In genomic region chr7:44189286-44189992, GRCh38 we compare ENCODE assay signal across 20 cellular contexts. TPM values are rescaled to one million over a fixed set of nuclear protein-coding genes. Genes with fewer than 3 reads are reported as not detected.
DNase-seq lines count a peak whose midpoint lies in the region; FAIRE-seq and TF ChIP-seq lines count a peak whose summit lies in the region.
"Had no signal": no experiment of that assay in that cellular context is flagged by ENCODE, and none has a peak within 500 bp of the region (broad histone marks: within the 10 kb centered on the region; RNA-seq: fewer than 3 reads in every experiment).

GCK (minus strand) TSS chr7:44189439; CDS start chr7:44188953, 486 bp downstream.

- no peaks in the 10 kb centered on the region for H3K23me2 ChIP-seq in H1 (ENCODE audit: low read depth, low read length)

- peak within 1 kb of the TSS; percentile 58; the same call in 1 of the 2 replicates for H4K8ac ChIP-seq in H1 (ENCODE audit: extremely low read depth, insufficient read depth, low read length)

- H3K18ac ChIP-seq in H1 (ENCODE audit: extremely low read depth, low read length) = no peak within 1 kb of the TSS

- no peak within 1 kb of the TSS for H3K4me3 ChIP-seq in H1 (ENCODE audit: extremely low read depth in 1 of 4, insufficient read depth in 2 of 4, low read depth in 3 of 4, low read length in 4 of 4)
- H3K4me3 ChIP-seq: GM23248, Peyer's patch had no signal

- H3K27ac ChIP-seq in H1 (ENCODE audit: low read depth, low read length) = no peak within 1 kb of the TSS
- H3K27ac ChIP-seq in RWPE1 = no peak within 1 kb of the TSS
- H3K27ac ChIP-seq: GM23248, Peyer's patch had no signal

- POLR2A ChIA-PET in H1 (lab: Charles Lee; ENCODE audit: partially characterized antibody) (interaction anchor here (1.0 kb wide), 1 partner anchor 49 kb away, joined by 3 read pairs; no protein-coding TSS in a partner anchor), RWPE1 (lab: Yijun Ruan, JAX; ENCODE audit: low non-redundant PET) (no interaction called here)

- 82% methylated on average over 10 of the region's 11 CpGs; no CpG with 5 or more reads in 1 of the 2 experiments for WGBS in H1 (ENCODE audit: extremely low coverage in 1 of 2, insufficient coverage in 1 of 2, insufficient read length in 1 of 2, insufficient replicate concordance in 2 of 2, low coverage in 1 of 2, low lambda C conversion rate in 2 of 2, missing lambda C conversion rate in 1 of 2), 2 experiments

- no peak within 1 kb of the TSS for H2AFZ ChIP-seq in H1 (ENCODE audit: low read length)
- H2AFZ ChIP-seq: GM23248 had no signal

- no peak within 1 kb of the TSS for H4K5ac ChIP-seq in H1 (ENCODE audit: insufficient read length, low read depth, low read length)

- H3K79me1 ChIP-seq in H1 (ENCODE audit: low read depth, low read length) = no peaks in the 10 kb centered on the region

- H2BK120ac ChIP-seq in H1 (replicated peaks; ENCODE audit: low read depth, low read length) = no peak within 1 kb of the TSS

- no peak within 1 kb of the TSS for H3K23ac ChIP-seq in H1 (ENCODE audit: insufficient read length)

- H2BK15ac ChIP-seq in H1 (ENCODE audit: low read length) = no peak within 1 kb of the TSS

- peaks cover 0 to 3% (median 0%) of the 10 kb centered on the region in 4 experiments; a peak in 4 of 7 replicates for H3K4me1 ChIP-seq in H1 (replicated peaks in 1 of 4; ENCODE audit: control insufficient read depth in 3 of 4, insufficient read depth in 4 of 4, low read length in 3 of 4)
- H3K4me1 ChIP-seq: Peyer's patch had no signal

- no peaks in the 10 kb centered on the region for H3K36me3 ChIP-seq in H1 (ENCODE audit: control insufficient read depth in 2 of 4, insufficient read depth in 4 of 4, low read length in 3 of 4)
- H3K36me3 ChIP-seq: Peyer's patch had no signal

- H3K9me3 ChIP-seq in H1 (ENCODE audit: insufficient read depth in 2 of 2, low read depth in 1 of 2, low read length in 1 of 2) = no peaks in the 10 kb centered on the region
- H3K9me3 ChIP-seq: Peyer's patch had no signal

- TF ChIP-seq RAD21 in H1 (IDR thresholded peaks at IDR 0.05 in 1 of 2, conservative IDR thresholded peaks at IDR 0.05 in 1 of 2; ENCODE audit: low read depth in 2 of 2, low read length in 2 of 2) = no peak

- no peak within 1 kb of the TSS for H3K56ac ChIP-seq in H1 (replicated peaks; ENCODE audit: insufficient read length, low read depth, low read length)

- peaks cover 0 to 3% (median 0%) of the 10 kb centered on the region in 4 experiments; a peak in 2 of 7 replicates for H3K27me3 ChIP-seq in H1 (replicated peaks in 1 of 4; ENCODE audit: control insufficient read depth in 3 of 4, extremely low read depth in 1 of 4, insufficient read depth in 3 of 4, low read length in 3 of 4)
- H3K27me3 ChIP-seq: Peyer's patch had no signal

- no peak within 1 kb of the TSS for H2BK12ac ChIP-seq in H1 (ENCODE audit: low read depth, low read length)

- H4K20me1 ChIP-seq in H1 (replicated peaks in 1 of 2; ENCODE audit: control insufficient read depth in 1 of 2, insufficient read depth in 2 of 2, low read length in 2 of 2) = no peaks in the 10 kb centered on the region

- H2AK5ac ChIP-seq in H1 (ENCODE audit: low read depth, low read length) = no peak within 1 kb of the TSS

- H2BK5ac ChIP-seq in H1 (ENCODE audit: low read depth, low read length) = no peak within 1 kb of the TSS

- no peak for TF ChIP-seq POLR2A in H1 (IDR thresholded peaks at IDR 0.05; ENCODE audit: control extremely low read depth in 1 of 2, low read depth in 2 of 2, low read length in 2 of 2)

- peak; percentile 1 for DNase-seq in NCI-H2107 treated with DMSO at 0.1 percent for 48 hours (lab: John Stamatoyannopoulos, UW; ENCODE audit: unreplicated experiment)
- DNase-seq in NCI-H2107 (lab: John Stamatoyannopoulos, UW) = no peak
- peak; percentile 78 for DNase-seq in NCI-H510A (lab: John Stamatoyannopoulos, UW)
- DNase-seq in H1 (ENCODE audit: low read depth in 1 of 2, low spot score in 2 of 2) = no peak
- peak; percentile 74 for DNase-seq in retina
- no peak for DNase-seq in OCI-M2 (lab: John Stamatoyannopoulos, UW; ENCODE audit: unreplicated experiment)
- no peak for DNase-seq in UCSD-AML1 (lab: John Stamatoyannopoulos, UW; ENCODE audit: unreplicated experiment)
- no peak for DNase-seq in RWPE1 (ENCODE audit: low spot score)
- DNase-seq: 8988T; activated CD4-positive, alpha-beta T cell treated with anti-CD3 and anti-CD28 coated beads for 1 hour; activated T-cell treated with anti-CD3 and anti-CD28 coated beads for 4 hours; GM23248; kidney; NCI-H2171 treated with DMSO at 0.1 percent for 48 hours; Peyer's patch; stimulated activated naive CD8-positive, alpha-beta T cell treated with anti-CD3 and anti-CD28 coated beads, Interleukin-15, amount 100 ng/mL, for 72 hours; T-helper 1 cell had no signal

- H3K4ac ChIP-seq in H1 (replicated peaks; ENCODE audit: insufficient read length, low read depth, low read length) = no peak within 1 kb of the TSS

- H3K4me2 ChIP-seq in H1 (ENCODE audit: insufficient read depth in 1 of 2, low read depth in 2 of 2, low read length in 2 of 2) = no peak within 1 kb of the TSS

- TF ChIP-seq EP300 in H1 (IDR thresholded peaks at IDR 0.05; ENCODE audit: borderline replicate concordance in 1 of 2, low read depth in 2 of 2, low read length in 2 of 2) = no peak

- no peak within 1 kb of the TSS for H2BK20ac ChIP-seq in H1 (ENCODE audit: low read length)

- no peak for FAIRE-seq in H1 (lab: Jason Lieb, UNC)
- FAIRE-seq: endothelial cell of umbilical vein, G401.6, GM19239, kidney had no signal

- TF ChIP-seq CTCF in H1 (IDR thresholded peaks at IDR 0.05; ENCODE audit: control extremely low read depth in 1 of 3, insufficient read depth in 1 of 3, low read depth in 1 of 3, low read length in 3 of 3) = no peak
- no peak for TF ChIP-seq CTCF in RWPE1 (conservative IDR thresholded peaks at IDR 0.05; ENCODE audit: low read depth)

- H3K14ac ChIP-seq in H1 (ENCODE audit: insufficient read length) = no peak within 1 kb of the TSS

- H3K79me2 ChIP-seq in H1 (ENCODE audit: control insufficient read depth in 1 of 2, insufficient read depth in 2 of 2, low read length in 2 of 2) = no peaks in the 10 kb centered on the region

- no peak within 1 kb of the TSS for H4K91ac ChIP-seq in H1 (replicated peaks; ENCODE audit: insufficient read length, low read length)

- CTCF ChIA-PET in H1 (lab: Charles Lee; ENCODE audit: partially characterized antibody) (interaction anchor here (0.6 kb wide), 1 partner anchor 25 kb away, joined by 3 read pairs; no protein-coding TSS in a partner anchor), RWPE1 (lab: Yijun Ruan, JAX) (no interaction called here)

- H3K9ac ChIP-seq in H1 (replicated peaks in 1 of 4; ENCODE audit: extremely low read depth in 1 of 4, low read depth in 3 of 4, low read length in 3 of 4) = no peak within 1 kb of the TSS
- H3K9ac ChIP-seq: GM23248 had no signal

TF ChIP-seq in H1, 55 proteins besides CTCF, POLR2A, EP300 and RAD21:
- TF ChIP-seq JUN (IDR thresholded peaks at IDR 0.05; ENCODE audit: low read depth, low read length) = no peak
- no peak for TF ChIP-seq USF2 (IDR thresholded peaks at IDR 0.05; ENCODE audit: low read length)
- no peak for TF ChIP-seq FOSL1 (IDR thresholded peaks at IDR 0.05; ENCODE audit: insufficient read depth, low read depth, low read length)
- TF ChIP-seq BRCA1 (IDR thresholded peaks at IDR 0.05; ENCODE audit: low read depth, low read length) = no peak
- TF ChIP-seq KDM4A (IDR thresholded peaks at IDR 0.05; ENCODE audit: low read depth, low read length, severe bottlenecking) = no peak
- no peak for TF ChIP-seq SP2 (IDR thresholded peaks at IDR 0.05; ENCODE audit: low read length)
- no peak for TF ChIP-seq CBX5 (IDR thresholded peaks at IDR 0.05; ENCODE audit: low read depth, low read length)
- no peak for TF ChIP-seq POU5F1 (IDR thresholded peaks at IDR 0.05; ENCODE audit: low read depth, low read length)
- TF ChIP-seq SIRT6 (IDR thresholded peaks at IDR 0.05; ENCODE audit: low read length) = no peak
- TF ChIP-seq RNF2 (IDR thresholded peaks at IDR 0.05; ENCODE audit: borderline replicate concordance, low read depth, low read length, missing control alignments, poor library complexity, severe bottlenecking) = no peak

RNA-seq across cellular contexts. Expression of gene GCK, which starts in this region (rescaled TPM):
- 4.1 and 4.9 TPM in 2 replicates for total RNA-seq in H1 (2021; fragmentation: NEBNext Ultra II Directional; extraction: Animal tissue kit (Norgen Biotek cat#: 25700))
- polyA plus RNA-seq in H1 (2011; rRNA removed) = 2.4 and 4.3 TPM in 2 replicates
- 3.8 TPM for polyA plus RNA-seq in H1 (2011; cell fraction: cytosol; rRNA removed)
- polyA plus RNA-seq in H1 (2011; cell fraction: nucleus; rRNA removed) = 3.8 TPM
- polyA plus RNA-seq in H1 (2012, experiment 1 of 2) = 1.9 to 3.7 TPM (median 3.2 TPM) in 4 replicates
- 3.3 TPM for polyA plus RNA-seq in H1 (2012, experiment 2 of 2)
- polyA plus RNA-seq in H1 (2013, experiment 1 of 2) = 3.1 TPM
- 3.0 TPM for polyA plus RNA-seq in H1 (2013, experiment 2 of 2)
- polyA minus RNA-seq in H1 (2011; rRNA and poly(A)+ RNA removed) = 0.71 and 1.2 TPM in 2 replicates
- polyA minus RNA-seq in H1 (2011; cell fraction: cytosol; rRNA and poly(A)+ RNA removed) = 2.1 TPM
- polyA minus RNA-seq in H1 (2011; cell fraction: nucleus; rRNA and poly(A)+ RNA removed) = 2.0 TPM
- total RNA-seq: Peyer's patch had no signal

Comparison
In these comparisons a context has a peak if more than half of its experiments do, and no peak if none do; other contexts are left out.
1. DNase-seq: peak in NCI-H2107 treated with DMSO at 0.1 percent for 48 hours (single experiment), NCI-H510A (single experiment) and retina (single experiment); none in NCI-H2107 (single experiment), H1 (0 of 2), OCI-M2 (single experiment), UCSD-AML1 (single experiment) and RWPE1 (single experiment).